Comparison of ENCODE assay signal across 8 cellular contexts in genomic region chr1:7902478-7903084, GRCh38. TPM values are rescaled to one million over a fixed set of nuclear protein-coding genes. Genes with fewer than 3 reads are reported as not detected.
DNase-seq lines count a peak whose midpoint lies in the region; ATAC-seq lines count a peak whose summit lies in the region.

No MANE protein-coding gene starts in this region.

- H3K27me3 ChIP-seq in BLaER1, result no peaks in the 10 kb centered on the region
- H3K27me3 ChIP-seq in effector memory CD4-positive, alpha-beta T cell (replicated peaks; ENCODE audit: control insufficient read depth, insufficient read depth, low read length, poor library complexity, severe bottlenecking), result no peaks in the 10 kb centered on the region

- H3K4me1 Mint-ChIP-seq in activated CD4-positive, alpha-beta memory T cell treated with anti-CD3 and anti-CD28 coated beads, Interleukin-2, amount 10 ng/mL, durations not matched to agents 7 days and 5 days, result peaks cover 14% of the 10 kb centered on the region

- H3K27ac ChIP-seq in BLaER1, result no peak overlapping the region
- no peak overlapping the region for H3K27ac ChIP-seq in effector memory CD4-positive, alpha-beta T cell (ENCODE audit: insufficient read depth, low read length, poor library complexity, severe bottlenecking)

- CTCF ChIA-PET in activated CD4-positive, alpha-beta memory T cell treated with anti-CD3 and anti-CD28 coated beads, Interleukin-2, amount 10 ng/mL, durations not matched to agents 7 days and 5 days (lab: Charles Lee), result interaction anchor here (0.8 to 2.2 kb wide), 3 partner anchors 18 to 95 kb away, joined by 3 to 7 read pairs (median 7); no protein-coding TSS in a partner anchor

- no peak for ATAC-seq in GM21447 (IDR thresholded peaks at IDR 0.05; ENCODE audit: unreplicated experiment)

- POLR2A ChIA-PET in activated CD4-positive, alpha-beta memory T cell treated with anti-CD3 and anti-CD28 coated beads, Interleukin-2, amount 10 ng/mL, durations not matched to agents 7 days and 5 days (lab: Charles Lee), result no interaction called here

- H3K27ac Mint-ChIP-seq in activated CD4-positive, alpha-beta memory T cell treated with anti-CD3 and anti-CD28 coated beads, Interleukin-2, amount 10 ng/mL, durations not matched to agents 7 days and 5 days, result no peak overlapping the region

- H3K36me3 ChIP-seq in BLaER1, result no peaks in the 10 kb centered on the region
- no peaks in the 10 kb centered on the region for H3K36me3 ChIP-seq in effector memory CD4-positive, alpha-beta T cell (ENCODE audit: control insufficient read depth, insufficient read depth, low read length)

- peak overlapping the region; percentile 39 for H3K4me3 Mint-ChIP-seq in activated CD4-positive, alpha-beta memory T cell treated with anti-CD3 and anti-CD28 coated beads, Interleukin-2, amount 10 ng/mL, durations not matched to agents 7 days and 5 days

- H3K9ac ChIP-seq in BLaER1, result no peak overlapping the region

- no peak overlapping the region for H3K4me3 ChIP-seq in BLaER1
- peak overlapping the region; percentile 20 for H3K4me3 ChIP-seq in effector memory CD4-positive, alpha-beta T cell (ENCODE audit: insufficient read depth, low read depth, low read length, poor library complexity, severe bottlenecking)

- no peaks in the 10 kb centered on the region for H3K36me3 Mint-ChIP-seq in activated CD4-positive, alpha-beta memory T cell treated with anti-CD3 and anti-CD28 coated beads, Interleukin-2, amount 10 ng/mL, durations not matched to agents 7 days and 5 days (ENCODE audit: low read depth)

- H3K9me3 Mint-ChIP-seq in activated CD4-positive, alpha-beta memory T cell treated with anti-CD3 and anti-CD28 coated beads, Interleukin-2, amount 10 ng/mL, durations not matched to agents 7 days and 5 days, result no peaks in the 10 kb centered on the region

- peak overlapping the region; percentile 50 for H3K4me2 ChIP-seq in BLaER1

- H4K20me1 ChIP-seq in BLaER1, result no peaks in the 10 kb centered on the region

- H3K9me3 ChIP-seq in BLaER1, result peaks cover 12% of the 10 kb centered on the region
- no peaks in the 10 kb centered on the region for H3K9me3 ChIP-seq in effector memory CD4-positive, alpha-beta T cell (ENCODE audit: control insufficient read depth, low read length)

- peak; percentile 67 for DNase-seq in HPDE6-E6E7 (ENCODE audit: extremely low spot score)
- peak; percentile 31 for DNase-seq in NCI-H774 (lab: John Stamatoyannopoulos, UW)
- DNase-seq in activated CD4-positive, alpha-beta memory T cell treated with anti-CD3 and anti-CD28 coated beads, Interleukin-2, amount 10 ng/mL, durations not matched to agents 7 days and 5 days, result peak; percentile 58
- DNase-seq in effector memory CD4-positive, alpha-beta T cell, result peak; percentile 18 to 45 (median 19)
- DNase-seq in medulla oblongata (ENCODE audit: extremely low spot score), result peak; percentile 76
- peak; percentile 27 for DNase-seq in stimulated activated CD8-positive, alpha-beta memory T cell treated with anti-CD3 and anti-CD28 coated beads, Interleukin-15, amount 100 ng/mL, for 1 hour (ENCODE audit: low read depth)

- H3K4me1 ChIP-seq in BLaER1, result peaks cover 29% of the 10 kb centered on the region
- H3K4me1 ChIP-seq in effector memory CD4-positive, alpha-beta T cell (ENCODE audit: control insufficient read depth, insufficient read depth, low read length, poor library complexity, severe bottlenecking), result no peaks in the 10 kb centered on the region

- H3K27me3 Mint-ChIP-seq in activated CD4-positive, alpha-beta memory T cell treated with anti-CD3 and anti-CD28 coated beads, Interleukin-2, amount 10 ng/mL, durations not matched to agents 7 days and 5 days, result peaks cover 2% of the 10 kb centered on the region

RNA-seq across cellular contexts. Expression of gene TNFRSF9, which starts 38.1 kb away (rescaled TPM):
- 1 to 10 TPM; 8.0 TPM for total RNA-seq in activated CD4-positive, alpha-beta memory T cell treated with anti-CD3 and anti-CD28 coated beads, Interleukin-2, amount 10 ng/mL, durations not matched to agents 7 days and 5 days

RNA-seq across cellular contexts. Expression of gene UTS2, which starts 49.7 kb away (rescaled TPM):
- 1 to 10 TPM; 1.1 to 1.2 TPM for total RNA-seq in activated CD4-positive, alpha-beta memory T cell treated with anti-CD3 and anti-CD28 coated beads, Interleukin-2, amount 10 ng/mL, durations not matched to agents 7 days and 5 days

RNA-seq across cellular contexts. Expression of gene PARK7, which starts 58.9 kb away (rescaled TPM):
- total RNA-seq in activated CD4-positive, alpha-beta memory T cell treated with anti-CD3 and anti-CD28 coated beads, Interleukin-2, amount 10 ng/mL, durations not matched to agents 7 days and 5 days, result 100 to 1,000 TPM; 261 to 275 TPM

Comparison
In these comparisons a context has a peak if more than half of its experiments do, and no peak if none do; other contexts are left out.
1. DNase-seq: peak in every context shown above with its lines; median percentile 76 in medulla oblongata; 67 in HPDE6-E6E7; 58 in activated CD4-positive, alpha-beta memory T cell treated with anti-CD3 and anti-CD28 coated beads, Interleukin-2, amount 10 ng/mL, durations not matched to agents 7 days and 5 days; 31 in NCI-H774; 27 in stimulated activated CD8-positive, alpha-beta memory T cell treated with anti-CD3 and anti-CD28 coated beads, Interleukin-15, amount 100 ng/mL, for 1 hour; 19 in effector memory CD4-positive, alpha-beta T cell.